In the genomic region with DNA sequence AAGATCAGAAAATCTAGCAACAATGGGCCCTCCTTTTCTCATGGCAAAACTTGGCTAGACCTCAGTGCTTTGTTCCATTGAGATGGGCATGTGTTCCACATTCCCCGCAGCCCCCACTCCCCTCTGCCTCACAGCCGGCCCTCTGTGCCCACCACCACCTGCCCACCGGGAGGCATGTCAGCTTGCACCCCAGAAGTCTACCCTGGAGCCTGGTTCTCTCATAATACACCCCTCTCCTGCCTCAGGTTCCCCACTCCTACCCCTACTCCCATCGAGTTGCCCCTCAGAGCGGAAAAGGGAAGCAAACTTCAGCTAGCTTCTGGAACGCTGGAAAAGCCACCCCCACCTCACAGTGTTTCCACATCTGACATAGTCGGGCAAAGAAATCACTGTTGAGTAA, we compare ENCODE assay signal across 16 cellular contexts.
DNase-seq lines count a peak whose midpoint lies in the region; ATAC-seq and TF ChIP-seq lines count a peak whose summit lies in the region.
"Had no signal": no experiment of that assay in that cellular context is flagged by ENCODE, and none has a peak within 500 bp of the region (broad histone marks: within the 10 kb centered on the region; RNA-seq: fewer than 3 reads in every experiment).

No MANE protein-coding gene starts in this region.

- H3K27me3 Mint-ChIP-seq in endodermal cell (ENCODE audit: insufficient read depth): peaks cover 8% of the 10 kb centered on the region
- H3K27me3 Mint-ChIP-seq in CD14-positive monocyte (ENCODE audit: low read depth in 3 of 3): peaks cover 0 to 5% (median 2%) of the 10 kb centered on the region in 3 donors
- H3K27me3 Mint-ChIP-seq: B cell; CD4-positive, CD25-positive, alpha-beta regulatory T cell had no signal

- H4K8ac ChIP-seq in mesenchymal stem cell (ENCODE audit: low read length): no peak overlapping the region

- TF ChIP-seq POLR2A in vagina (IDR thresholded peaks at IDR 0.05): no peak

- H2AFZ ChIP-seq in mesenchymal stem cell (ENCODE audit: low read depth, low read length): no peak overlapping the region
- H2AFZ ChIP-seq: GM23248 had no signal

- H3K27ac ChIP-seq in colonic mucosa (no peak overlapping the region), endodermal cell (ENCODE audit: low read depth, low read length) (no peak overlapping the region), mesenchymal stem cell (ENCODE audit: low read length, poor library complexity, severe bottlenecking) (no peak overlapping the region), vagina (no peak overlapping the region)
- H3K27ac ChIP-seq: BLaER1 treated with 17β-estradiol and CSF1 and Interleukin-3, amounts not matched to agents 10 nM and 100 nM; GM23248; HL-60 had no signal

- ATAC-seq in HG03175 (IDR thresholded peaks at IDR 0.05; ENCODE audit: unreplicated experiment): no peak

- no peak overlapping the region for H3K9ac ChIP-seq in colonic mucosa (ENCODE audit: low read depth in 2 of 2, low read length in 2 of 2)
- H3K9ac ChIP-seq in endodermal cell (ENCODE audit: extremely low read depth, low read length, poor library complexity, severe bottlenecking): no peak overlapping the region
- no peak overlapping the region for H3K9ac ChIP-seq in mesenchymal stem cell (ENCODE audit: low read length)
- H3K9ac ChIP-seq: BLaER1 treated with 17β-estradiol and CSF1 and Interleukin-3, amounts not matched to agents 10 nM and 100 nM; GM23248 had no signal

- peak overlapping the region in 1 of 2 experiments; percentile 67 for H2BK12ac ChIP-seq in mesenchymal stem cell (ENCODE audit: low read length in 2 of 2)

- H3K36me3 Mint-ChIP-seq in endodermal cell (ENCODE audit: low read depth): peaks cover 3% of the 10 kb centered on the region
- peaks cover 4 to 15% of the 10 kb centered on the region in 2 donors for H3K36me3 Mint-ChIP-seq in CD14-positive monocyte
- H3K36me3 Mint-ChIP-seq: CD4-positive, CD25-positive, alpha-beta regulatory T cell; CD8-positive, alpha-beta memory T cell had no signal

- H3K9me3 ChIP-seq in colonic mucosa (no peaks in the 10 kb centered on the region), endodermal cell (ENCODE audit: control insufficient read depth, low read length) (peaks cover 25% of the 10 kb centered on the region), mesenchymal stem cell (ENCODE audit: control insufficient read depth, low read length) (no peaks in the 10 kb centered on the region), vagina (no peaks in the 10 kb centered on the region)
- H3K9me3 ChIP-seq: Caco-2 had no signal

- H3K27ac Mint-ChIP-seq in endodermal cell (no peak overlapping the region), CD14-positive monocyte (no peak overlapping the region)
- H3K27ac Mint-ChIP-seq: B cell; CD4-positive, CD25-positive, alpha-beta regulatory T cell; CD8-positive, alpha-beta memory T cell had no signal

- H2BK5ac ChIP-seq in mesenchymal stem cell (ENCODE audit: low read depth, low read length, poor library complexity, severe bottlenecking): no peak overlapping the region

- H3K4me1 ChIP-seq in colonic mucosa: no peaks in the 10 kb centered on the region
- H3K4me1 ChIP-seq in endodermal cell (ENCODE audit: control insufficient read depth, insufficient read depth, low read length): peaks cover 11% of the 10 kb centered on the region
- peaks cover 15% of the 10 kb centered on the region for H3K4me1 ChIP-seq in mesenchymal stem cell (ENCODE audit: control insufficient read depth, insufficient read depth, low read depth, low read length)
- peaks cover 11% of the 10 kb centered on the region for H3K4me1 ChIP-seq in vagina
- H3K4me1 ChIP-seq: HAP-1 had no signal

- H3K36me3 ChIP-seq in colonic mucosa: no peaks in the 10 kb centered on the region
- no peaks in the 10 kb centered on the region for H3K36me3 ChIP-seq in endodermal cell (ENCODE audit: control insufficient read depth, insufficient read depth, low read length)
- no peaks in the 10 kb centered on the region for H3K36me3 ChIP-seq in mesenchymal stem cell (ENCODE audit: control insufficient read depth in 1 of 2, insufficient read depth in 2 of 2, low read depth in 1 of 2, low read length in 2 of 2)
- H3K36me3 ChIP-seq in vagina: no peaks in the 10 kb centered on the region
- H3K36me3 ChIP-seq: BLaER1 treated with 17β-estradiol and CSF1 and Interleukin-3, amounts not matched to agents 10 nM and 100 nM; HAP-1 had no signal

- H3K4me3 Mint-ChIP-seq in endodermal cell (no peak overlapping the region), CD14-positive monocyte (no peak overlapping the region)
- H3K4me3 Mint-ChIP-seq: B cell; CD4-positive, CD25-positive, alpha-beta regulatory T cell; CD8-positive, alpha-beta memory T cell had no signal

- no peak overlapping the region for H3K4ac ChIP-seq in mesenchymal stem cell (ENCODE audit: low read depth in 1 of 2, low read length in 2 of 2)

- H3K18ac ChIP-seq in mesenchymal stem cell (ENCODE audit: low read depth in 1 of 2, low read length in 2 of 2): peak overlapping the region in 1 of 2 experiments; percentile 69

- peak overlapping the region in 1 of 2 experiments; percentile 71 for H3K14ac ChIP-seq in mesenchymal stem cell (ENCODE audit: low read length in 2 of 2)

- peaks cover 2% of the 10 kb centered on the region for H3K9me3 Mint-ChIP-seq in endodermal cell
- H3K9me3 Mint-ChIP-seq in CD14-positive monocyte: peaks cover 0 to 3% (median 0%) of the 10 kb centered on the region in 7 donors
- H3K9me3 Mint-ChIP-seq: CD4-positive, CD25-positive, alpha-beta regulatory T cell had no signal

- no peak overlapping the region for H2BK15ac ChIP-seq in mesenchymal stem cell (ENCODE audit: low read depth, poor library complexity, severe bottlenecking)

- H4K91ac ChIP-seq in mesenchymal stem cell (ENCODE audit: low read length): peak overlapping the region; percentile 3

- H3K4me3 ChIP-seq in colonic mucosa: no peak overlapping the region
- no peak overlapping the region for H3K4me3 ChIP-seq in endodermal cell (ENCODE audit: low read length)
- no peak overlapping the region for H3K4me3 ChIP-seq in mesenchymal stem cell (ENCODE audit: insufficient read depth in 1 of 2, low read depth in 1 of 2, low read length in 2 of 2)
- no peak overlapping the region for H3K4me3 ChIP-seq in vagina
- H3K4me3 ChIP-seq: BLaER1 treated with 17β-estradiol and CSF1 and Interleukin-3, amounts not matched to agents 10 nM and 100 nM; GM23248; HAP-1 had no signal

- no peaks in the 10 kb centered on the region for H3K79me1 ChIP-seq in mesenchymal stem cell (replicated peaks; ENCODE audit: low read length, poor library complexity, severe bottlenecking)

- 83 to 100% methylated on average over 2 to 7 of the region's 7 CpGs for WGBS in endodermal cell (ENCODE audit: insufficient coverage in 1 of 2, insufficient read length in 1 of 2), 2 experiments
- WGBS in mesenchymal stem cell: over 99% methylated on average over 5 of the region's 7 CpGs

- intact Hi-C loops in colonic mucosa (cut with DNase I): no loop called here
- intact Hi-C loops in vagina (cut with DNase I): loop anchor here (10.0 kb wide), 1 partner anchor 550 kb away; no protein-coding TSS in a partner anchor
- intact Hi-C loops in CD14-positive monocyte (cut with micrococcal nuclease): no loop called here

- no peak for TF ChIP-seq CTCF in colonic mucosa (IDR thresholded peaks at IDR 0.05)
- TF ChIP-seq CTCF in endodermal cell (conservative IDR thresholded peaks at IDR 0.05): no peak
- no peak for TF ChIP-seq CTCF in vagina (IDR thresholded peaks at IDR 0.05)
- TF ChIP-seq CTCF in CD14-positive monocyte (IDR thresholded peaks at IDR 0.05): no peak

- H3K4me2 ChIP-seq in mesenchymal stem cell (ENCODE audit: low read length, poor library complexity, severe bottlenecking): no peak overlapping the region

- H3K4me1 Mint-ChIP-seq in endodermal cell (peaks cover 18% of the 10 kb centered on the region), CD14-positive monocyte (peaks cover 55% of the 10 kb centered on the region)
- H3K4me1 Mint-ChIP-seq: B cell had no signal

- DNase-seq in colonic mucosa (peak; percentile 9), endodermal cell (peak; percentile 4), mesenchymal stem cell (no peak), vagina (ENCODE audit: extremely low spot score in 2 of 2) (peak; percentile 27 to 91), CD14-positive monocyte (ENCODE audit: low spot score) (no peak), NCI-H1092 (lab: John Stamatoyannopoulos, UW) (no peak)
- DNase-seq: 8988T; Caco-2; CD4-positive, CD25-positive, alpha-beta regulatory T cell; CD8-positive, alpha-beta memory T cell; GM23248 had no signal

- H3K27me3 ChIP-seq in colonic mucosa: no peaks in the 10 kb centered on the region
- H3K27me3 ChIP-seq in endodermal cell (ENCODE audit: control insufficient read depth, insufficient read depth, low read length, poor library complexity, severe bottlenecking): peaks cover 10% of the 10 kb centered on the region
- H3K27me3 ChIP-seq in mesenchymal stem cell (ENCODE audit: control insufficient read depth in 1 of 2, insufficient read depth in 1 of 2, low read length in 2 of 2): no peaks in the 10 kb centered on the region
- H3K27me3 ChIP-seq in vagina: no peaks in the 10 kb centered on the region
- H3K27me3 ChIP-seq: BLaER1 treated with 17β-estradiol and CSF1 and Interleukin-3, amounts not matched to agents 10 nM and 100 nM had no signal

- no peak overlapping the region for H2BK120ac ChIP-seq in mesenchymal stem cell (ENCODE audit: low read depth, low read length)

- H3K23ac ChIP-seq in mesenchymal stem cell (ENCODE audit: low read length in 2 of 2): peak overlapping the region in 1 of 2 experiments; percentile 78

- no peak overlapping the region for H2AK5ac ChIP-seq in mesenchymal stem cell (ENCODE audit: low read length, severe bottlenecking)

Comparison
In these comparisons a context has a peak if more than half of its experiments do, and no peak if none do; other contexts are left out.
1. DNase-seq: peak in colonic mucosa (single experiment), endodermal cell (single experiment) and vagina (2 of 2); none in mesenchymal stem cell (single experiment), CD14-positive monocyte (single experiment) and NCI-H1092 (single experiment).